22 cellular contexts compared by ENCODE assay signal in genomic region chr3:195103623-195104022, GRCh38.
A peak's percentile ranks its signal among the peaks of the same experiment; 100 is the strongest.
DNase-seq lines count a peak whose midpoint lies in the region; ATAC-seq and TF ChIP-seq lines count a peak whose summit lies in the region.
"Had no signal": no experiment of that assay in that cellular context is flagged by ENCODE, and none has a peak within 500 bp of the region (broad histone marks: within the 10 kb centered on the region; RNA-seq: fewer than 3 reads in every experiment).

No MANE protein-coding gene starts in this region.

- peak; percentile 26 for ATAC-seq in left lobe of liver
- ATAC-seq in stimulated activated effector memory CD8-positive, alpha-beta T cell treated with anti-CD3 and anti-CD28 coated beads, Interleukin-12 subunit alpha, Interleukin-12 subunit beta, amount 100 ng/mL, for 72 hours = no peak
- ATAC-seq in gastrocnemius medialis = no peak

- TF ChIP-seq POLR2A in Peyer's patch (IDR thresholded peaks at IDR 0.05) (no peak), gastrocnemius medialis (IDR thresholded peaks at IDR 0.05) (no peak)

- peaks cover 4% of the 10 kb centered on the region for H3K9me3 Mint-ChIP-seq in HFFc6
- peaks cover 0 to 2% (median 0%) of the 10 kb centered on the region in 5 experiments for H3K9me3 Mint-ChIP-seq in brain
- H3K9me3 Mint-ChIP-seq in stimulated activated effector memory CD8-positive, alpha-beta T cell treated with anti-CD3 and anti-CD28 coated beads, Interleukin-12 subunit alpha, Interleukin-12 subunit beta, amount 100 ng/mL, for 72 hours = no peaks in the 10 kb centered on the region
- no peaks in the 10 kb centered on the region for H3K9me3 Mint-ChIP-seq in activated CD4-positive, alpha-beta memory T cell treated with anti-CD3 and anti-CD28 coated beads for 36 hours
- H3K9me3 Mint-ChIP-seq: activated B cell treated with CpG ODN at 0.5 μM for 24 hours; activated naive CD8-positive, alpha-beta T cell treated with anti-CD3 and anti-CD28 coated beads, Interleukin-2, amount 10 ng/mL, durations not matched to agents 7 days and 5 days; activated T-helper 1 cell treated with anti-CD3 and anti-CD28 coated beads, Interleukin-12 subunit alpha, Interleukin-12 subunit beta, Interleukin-2, Interleukin-4 antibody, amounts not matched to agents 30 ng/mL and 10 ng/mL and 1 ng/mL, durations not matched to agents 14 hours and 24 hours and 36 hours; H9; T-helper 1 cell treated with Interleukin-12 subunit alpha and Interleukin-12 subunit beta and Interleukin-4 antibody, amounts not matched to agents 30 μg/mL and 1 μg/mL, for 36 hours had no signal

- peak overlapping the region; percentile 75 for H3K27ac Mint-ChIP-seq in HFFc6
- peak overlapping the region in 3 of 5 experiments; percentile 30 to 85 (median 64) for H3K27ac Mint-ChIP-seq in brain
- H3K27ac Mint-ChIP-seq in stimulated activated effector memory CD8-positive, alpha-beta T cell treated with anti-CD3 and anti-CD28 coated beads, Interleukin-12 subunit alpha, Interleukin-12 subunit beta, amount 100 ng/mL, for 72 hours = peak overlapping the region; percentile 74
- H3K27ac Mint-ChIP-seq in activated CD4-positive, alpha-beta memory T cell treated with anti-CD3 and anti-CD28 coated beads for 36 hours = no peak overlapping the region
- H3K27ac Mint-ChIP-seq: activated B cell treated with CpG ODN at 0.5 μM for 24 hours; activated naive CD8-positive, alpha-beta T cell treated with anti-CD3 and anti-CD28 coated beads, Interleukin-2, amount 10 ng/mL, durations not matched to agents 7 days and 5 days; activated T-helper 1 cell treated with anti-CD3 and anti-CD28 coated beads, Interleukin-12 subunit alpha, Interleukin-12 subunit beta, Interleukin-2, Interleukin-4 antibody, amounts not matched to agents 30 ng/mL and 10 ng/mL and 1 ng/mL, durations not matched to agents 14 hours and 24 hours and 36 hours; T-helper 1 cell treated with Interleukin-12 subunit alpha and Interleukin-12 subunit beta and Interleukin-4 antibody, amounts not matched to agents 30 μg/mL and 1 μg/mL, for 36 hours had no signal

- DNase-seq in HFFc6 (no peak), left lobe of liver (ENCODE audit: low spot score) (no peak), Peyer's patch (no peak), gastrocnemius medialis (no peak), KBM-7 (no peak)
- no peak for DNase-seq in stimulated activated effector memory CD8-positive, alpha-beta T cell treated with anti-CD3 and anti-CD28 coated beads, Interleukin-12 subunit alpha, Interleukin-12 subunit beta, amount 100 ng/mL, for 72 hours (ENCODE audit: low spot score in 2 of 2)
- no peak for DNase-seq in activated CD4-positive, alpha-beta memory T cell treated with anti-CD3 and anti-CD28 coated beads for 36 hours
- DNase-seq: activated B cell treated with CpG ODN at 0.5 μM for 24 hours, BE2C, H9, hypothalamus, midbrain, NCI-H2029, nucleus accumbens, right lobe of liver, SIG-M5 had no signal

- H3K27ac ChIP-seq in Peyer's patch = no peak overlapping the region
- peak overlapping the region in 1 of 4 donors; percentile 58 for H3K27ac ChIP-seq in gastrocnemius medialis
- H3K27ac ChIP-seq: cardiac muscle cell had no signal

- in situ Hi-C loops in gastrocnemius medialis (cut with MboI; ENCODE audit: low sequenced_read_pairs in 4 of 4) (no loop called here), KBM-7 (cut with MboI; ENCODE audit: low pct_unique_long_range_greater_than_20kb, low sequenced_read_pairs) (loop anchor here (25.0 kb wide), 1 partner anchor 416 kb away; the partner anchor contains the start of gene FAM43A)

- H3K4me1 ChIP-seq in Peyer's patch (peaks cover 0 to 7% (median 3%) of the 10 kb centered on the region in 4 donors), gastrocnemius medialis (peaks cover 13 to 23% of the 10 kb centered on the region in 2 donors)

- H3K27me3 Mint-ChIP-seq in HFFc6 (ENCODE audit: insufficient read depth) = no peaks in the 10 kb centered on the region
- H3K27me3 Mint-ChIP-seq in brain = no peaks in the 10 kb centered on the region
- no peaks in the 10 kb centered on the region for H3K27me3 Mint-ChIP-seq in activated CD4-positive, alpha-beta memory T cell treated with anti-CD3 and anti-CD28 coated beads for 36 hours
- H3K27me3 Mint-ChIP-seq: activated B cell treated with CpG ODN at 0.5 μM for 24 hours; activated naive CD8-positive, alpha-beta T cell treated with anti-CD3 and anti-CD28 coated beads, Interleukin-2, amount 10 ng/mL, durations not matched to agents 7 days and 5 days had no signal

- TF ChIP-seq CTCF in HFFc6 (IDR thresholded peaks at IDR 0.05) = no peak
- TF ChIP-seq CTCF in brain (conservative IDR thresholded peaks at IDR 0.05) = no peak
- no peak for TF ChIP-seq CTCF in Peyer's patch (IDR thresholded peaks at IDR 0.05)
- TF ChIP-seq CTCF in gastrocnemius medialis (IDR thresholded peaks at IDR 0.05 in 4 of 5, conservative IDR thresholded peaks at IDR 0.05 in 1 of 5) = no peak

- intact Hi-C loops in gastrocnemius medialis (cut with DNase I; ENCODE audit: low total_unique reads) = no loop called here
- intact Hi-C loops in activated CD4-positive, alpha-beta memory T cell treated with anti-CD3 and anti-CD28 coated beads for 36 hours (cut with micrococcal nuclease) = loop anchor here (10.0 kb wide), 1 partner anchor 339 kb away; no protein-coding TSS in a partner anchor

- H3K4me3 ChIP-seq in Peyer's patch = no peak overlapping the region
- no peak overlapping the region for H3K4me3 ChIP-seq in gastrocnemius medialis
- H3K4me3 ChIP-seq: cardiac muscle cell, esophagus muscularis mucosa, right lobe of liver had no signal

- H3K36me3 ChIP-seq in Peyer's patch (no peaks in the 10 kb centered on the region), gastrocnemius medialis (no peaks in the 10 kb centered on the region)
- H3K36me3 ChIP-seq: BE2C, cardiac muscle cell, esophagus muscularis mucosa, right lobe of liver had no signal

- peaks cover 10% of the 10 kb centered on the region for H3K36me3 Mint-ChIP-seq in HFFc6 (ENCODE audit: low read depth)
- H3K36me3 Mint-ChIP-seq in brain = no peaks in the 10 kb centered on the region
- H3K36me3 Mint-ChIP-seq in stimulated activated effector memory CD8-positive, alpha-beta T cell treated with anti-CD3 and anti-CD28 coated beads, Interleukin-12 subunit alpha, Interleukin-12 subunit beta, amount 100 ng/mL, for 72 hours = no peaks in the 10 kb centered on the region
- no peaks in the 10 kb centered on the region for H3K36me3 Mint-ChIP-seq in activated CD4-positive, alpha-beta memory T cell treated with anti-CD3 and anti-CD28 coated beads for 36 hours
- H3K36me3 Mint-ChIP-seq: activated naive CD8-positive, alpha-beta T cell treated with anti-CD3 and anti-CD28 coated beads, Interleukin-2, amount 10 ng/mL, durations not matched to agents 7 days and 5 days had no signal

- no peaks in the 10 kb centered on the region for H3K27me3 ChIP-seq in Peyer's patch
- no peaks in the 10 kb centered on the region for H3K27me3 ChIP-seq in gastrocnemius medialis
- H3K27me3 ChIP-seq: BE2C, cardiac muscle cell, esophagus muscularis mucosa, right lobe of liver had no signal

- CTCF ChIA-PET in activated CD4-positive, alpha-beta memory T cell treated with anti-CD3 and anti-CD28 coated beads for 36 hours (lab: Charles Lee) = interaction anchor here (1.3 to 6.0 kb wide), 2 partner anchors 12 to 421 kb away, joined by 3 to 64 read pairs; no protein-coding TSS in a partner anchor

- H3K4me3 Mint-ChIP-seq in HFFc6 (no peak overlapping the region), brain (peak overlapping the region in 1 of 5 experiments; percentile 19)
- H3K4me3 Mint-ChIP-seq in stimulated activated effector memory CD8-positive, alpha-beta T cell treated with anti-CD3 and anti-CD28 coated beads, Interleukin-12 subunit alpha, Interleukin-12 subunit beta, amount 100 ng/mL, for 72 hours = no peak overlapping the region
- H3K4me3 Mint-ChIP-seq in activated CD4-positive, alpha-beta memory T cell treated with anti-CD3 and anti-CD28 coated beads for 36 hours = no peak overlapping the region
- H3K4me3 Mint-ChIP-seq: activated B cell treated with CpG ODN at 0.5 μM for 24 hours; activated naive CD8-positive, alpha-beta T cell treated with anti-CD3 and anti-CD28 coated beads, Interleukin-2, amount 10 ng/mL, durations not matched to agents 7 days and 5 days; activated T-helper 1 cell treated with anti-CD3 and anti-CD28 coated beads, Interleukin-12 subunit alpha, Interleukin-12 subunit beta, Interleukin-2, Interleukin-4 antibody, amounts not matched to agents 30 ng/mL and 10 ng/mL and 1 ng/mL, durations not matched to agents 14 hours and 24 hours and 36 hours; H9; T-helper 1 cell treated with Interleukin-12 subunit alpha and Interleukin-12 subunit beta and Interleukin-4 antibody, amounts not matched to agents 30 μg/mL and 1 μg/mL, for 36 hours had no signal

- POLR2A ChIA-PET in activated CD4-positive, alpha-beta memory T cell treated with anti-CD3 and anti-CD28 coated beads for 36 hours (lab: Charles Lee) = no interaction called here

- no peaks in the 10 kb centered on the region for H3K9me3 ChIP-seq in Peyer's patch
- no peaks in the 10 kb centered on the region for H3K9me3 ChIP-seq in gastrocnemius medialis
- H3K9me3 ChIP-seq: BE2C, esophagus muscularis mucosa, right lobe of liver had no signal

- H3K4me1 Mint-ChIP-seq in HFFc6 (ENCODE audit: low read depth) (peaks cover 61% of the 10 kb centered on the region), brain (peaks cover 59% of the 10 kb centered on the region)
- H3K4me1 Mint-ChIP-seq in stimulated activated effector memory CD8-positive, alpha-beta T cell treated with anti-CD3 and anti-CD28 coated beads, Interleukin-12 subunit alpha, Interleukin-12 subunit beta, amount 100 ng/mL, for 72 hours = peaks cover 6% of the 10 kb centered on the region
- H3K4me1 Mint-ChIP-seq in activated CD4-positive, alpha-beta memory T cell treated with anti-CD3 and anti-CD28 coated beads for 36 hours (ENCODE audit: low read depth) = peaks cover 4% of the 10 kb centered on the region
